8 cellular contexts compared by ENCODE assay signal in the genomic region with DNA sequence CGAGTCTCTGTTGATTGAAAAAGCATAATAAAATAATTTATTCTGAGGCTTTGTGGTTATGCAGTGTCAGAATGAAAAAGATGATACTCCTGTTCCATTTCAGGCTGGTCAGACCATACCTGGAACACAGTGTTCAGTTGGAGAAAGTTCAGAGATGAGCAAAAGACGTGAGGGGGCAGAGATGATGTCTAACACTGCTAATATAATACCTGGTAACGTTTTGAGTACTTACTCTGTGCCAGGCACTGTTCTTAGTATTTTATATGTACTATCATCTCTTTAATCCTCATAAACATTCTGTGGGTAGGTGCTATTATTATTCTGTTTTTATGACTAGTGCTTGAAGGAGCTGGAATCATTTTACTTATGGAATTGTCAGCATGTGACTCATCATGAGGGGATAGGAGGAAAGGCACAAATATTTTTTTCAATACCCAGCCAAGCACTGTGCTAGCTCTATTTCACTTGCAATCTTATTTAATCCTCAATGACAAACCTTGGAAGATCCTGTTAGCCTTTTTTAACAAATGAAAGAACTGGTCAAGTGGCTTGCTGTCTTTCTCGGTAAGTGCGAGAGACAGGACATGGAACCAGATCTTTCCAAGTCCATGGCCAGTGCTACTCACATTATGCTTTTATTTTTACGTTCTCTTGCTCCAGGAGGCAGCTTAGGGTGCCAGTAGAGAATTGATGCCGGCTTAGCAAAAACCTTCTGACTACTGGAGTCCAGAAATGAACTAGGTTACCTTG. TPM values are rescaled to one million over a fixed set of nuclear protein-coding genes. Genes with fewer than 3 reads are reported as not detected.
DNase-seq lines count a peak whose midpoint lies in the region; ATAC-seq and TF ChIP-seq lines count a peak whose summit lies in the region.

No MANE protein-coding gene starts in this region.

- in situ Hi-C loops in Panc1 (cut with HindIII; ENCODE audit: low pct_unique_long_range_greater_than_20kb, low sequenced_read_pairs): no loop called here

- H4K20me1 ChIP-seq in osteoblast (ENCODE audit: insufficient read depth, low read length) (peaks cover 22% of the 10 kb centered on the region), MM.1S (ENCODE audit: insufficient read depth, low read length) (no peaks in the 10 kb centered on the region)

- CTCF ChIA-PET in Panc1 (lab: Charles Lee): no interaction called here

- peaks cover 6% of the 10 kb centered on the region for H3K4me1 Mint-ChIP-seq in glutamatergic neuron (ENCODE audit: low read depth, unreplicated experiment)

- DNase-seq in stimulated activated CD4-positive, alpha-beta T cell treated with anti-CD3 and anti-CD28 coated beads, Interleukin-15, amount 100 ng/mL, for 48 hours (ENCODE audit: low read depth in 2 of 2): peak; percentile 29 to 34
- DNase-seq in stimulated activated CD4-positive, alpha-beta T cell treated with anti-CD3 and anti-CD28 coated beads, Interleukin-12 subunit alpha, Interleukin-12 subunit beta, amount 100 ng/mL, for 4 hours: no peak
- DNase-seq in Panc1 (ENCODE audit: low read depth, low spot score) (no peak), dorsolateral prefrontal cortex (no peak), osteoblast (ENCODE audit: insufficient read length, low spot score, missing footprints) (peak; percentile 77), right lobe of liver (no peak), glutamatergic neuron (no peak), MM.1S (no peak)

- H3K4me2 ChIP-seq in osteoblast (ENCODE audit: insufficient read depth, low read length) (peak overlapping the region; percentile 84), MM.1S (ENCODE audit: low read depth, low read length) (no peak overlapping the region)

- WGBS in right lobe of liver (ENCODE audit: insufficient coverage, low coverage, low lambda C conversion rate, missing lambda C conversion rate): 69% methylated on average over 6 of the region's 7 CpGs

- H3K27me3 Mint-ChIP-seq in glutamatergic neuron (ENCODE audit: unreplicated experiment): peaks cover 2% of the 10 kb centered on the region

- H3K4me1 ChIP-seq in Panc1 (ENCODE audit: control insufficient read depth, insufficient read depth, low read length) (peaks cover 49% of the 10 kb centered on the region), osteoblast (ENCODE audit: insufficient read depth, low read length) (peaks cover 52% of the 10 kb centered on the region), right lobe of liver (peaks cover 0 to 14% (median 0%) of the 10 kb centered on the region in 4 donors), MM.1S (ENCODE audit: low read length) (no peaks in the 10 kb centered on the region)

- H3K9me3 ChIP-seq in Panc1 (ENCODE audit: control insufficient read depth, insufficient read depth, low read depth, low read length) (no peaks in the 10 kb centered on the region), osteoblast (ENCODE audit: low read depth, low read length) (no peaks in the 10 kb centered on the region), right lobe of liver (no peaks in the 10 kb centered on the region), MM.1S (replicated peaks; ENCODE audit: insufficient read depth, low read length) (no peaks in the 10 kb centered on the region)

- H3K27ac ChIP-seq in Panc1 (ENCODE audit: low read length) (peak overlapping the region; percentile 83), dorsolateral prefrontal cortex (peak overlapping the region in 58 of 59 donors; percentile 11 to 85 (median 71)), osteoblast (ENCODE audit: low read depth, low read length) (peak overlapping the region; percentile 90), right lobe of liver (no peak overlapping the region), MM.1S (ENCODE audit: low read length) (no peak overlapping the region)

- intact Hi-C loops in Panc1 (cut with micrococcal nuclease; ENCODE audit: unreplicated experiment): no loop called here
- intact Hi-C loops in dorsolateral prefrontal cortex (cut with DNase I): no loop called here
- intact Hi-C loops in right lobe of liver (cut with DNase I): no loop called here

- H3K36me3 Mint-ChIP-seq in glutamatergic neuron (ENCODE audit: unreplicated experiment): no peaks in the 10 kb centered on the region

- no peak overlapping the region for H3K27ac Mint-ChIP-seq in glutamatergic neuron (ENCODE audit: unreplicated experiment)

- no peak overlapping the region for H3K9ac ChIP-seq in MM.1S (ENCODE audit: low read length)

- peaks cover 91% of the 10 kb centered on the region for H3K79me2 ChIP-seq in osteoblast (ENCODE audit: insufficient read depth, low read length)
- peaks cover 86% of the 10 kb centered on the region for H3K79me2 ChIP-seq in MM.1S (ENCODE audit: low read length)

- H3K36me3 ChIP-seq in Panc1 (ENCODE audit: control insufficient read depth, insufficient read depth, low read length): no peaks in the 10 kb centered on the region
- no peaks in the 10 kb centered on the region for H3K36me3 ChIP-seq in osteoblast (ENCODE audit: insufficient read depth, low read length)
- H3K36me3 ChIP-seq in right lobe of liver: no peaks in the 10 kb centered on the region
- no peaks in the 10 kb centered on the region for H3K36me3 ChIP-seq in MM.1S (replicated peaks; ENCODE audit: insufficient read depth, low read length)

- H3K27me3 ChIP-seq in Panc1 (ENCODE audit: control insufficient read depth, insufficient read depth, low read length): no peaks in the 10 kb centered on the region
- no peaks in the 10 kb centered on the region for H3K27me3 ChIP-seq in dorsolateral prefrontal cortex
- no peaks in the 10 kb centered on the region for H3K27me3 ChIP-seq in osteoblast (ENCODE audit: insufficient read depth, low read length)
- no peaks in the 10 kb centered on the region for H3K27me3 ChIP-seq in right lobe of liver
- H3K27me3 ChIP-seq in MM.1S (replicated peaks; ENCODE audit: insufficient read depth, low read length): no peaks in the 10 kb centered on the region

- no peaks in the 10 kb centered on the region for H3F3A ChIP-seq in MM.1S (ENCODE audit: insufficient read depth, low read length)

- no peak for TF ChIP-seq POLR2A in right lobe of liver (IDR thresholded peaks at IDR 0.05)

- no peak for TF ChIP-seq CTCF in Panc1 (IDR thresholded peaks at IDR 0.05)
- TF ChIP-seq CTCF in dorsolateral prefrontal cortex (IDR thresholded peaks at IDR 0.05 in 54 of 56, conservative IDR thresholded peaks at IDR 0.05 in 2 of 56; ENCODE audit: low read depth in 1 of 56, partially characterized antibody in 56 of 56): no peak
- TF ChIP-seq CTCF in osteoblast (IDR thresholded peaks at IDR 0.05; ENCODE audit: extremely low read depth, low read depth, low read length): no peak
- no peak for TF ChIP-seq CTCF in right lobe of liver (IDR thresholded peaks at IDR 0.05)
- TF ChIP-seq CTCF in glutamatergic neuron (IDR thresholded peaks at IDR 0.05; ENCODE audit: partially characterized antibody, unreplicated experiment): no peak
- TF ChIP-seq CTCF in MM.1S (IDR thresholded peaks at IDR 0.05; ENCODE audit: low read length): no peak

- no peak overlapping the region for H3K4me3 Mint-ChIP-seq in glutamatergic neuron (ENCODE audit: unreplicated experiment)

- H3K4me3 ChIP-seq in Panc1 (ENCODE audit: low read depth in 2 of 2, low read length in 2 of 2) (peak overlapping the region in 1 of 2 experiments; percentile 26; a peak in 2 of 4 replicates), dorsolateral prefrontal cortex (peak overlapping the region in 7 of 59 donors; percentile 1 to 14 (median 4)), osteoblast (ENCODE audit: insufficient read depth, low read length) (peak overlapping the region; percentile 53), right lobe of liver (no peak overlapping the region), MM.1S (ENCODE audit: low read length) (no peak overlapping the region)

- POLR2A ChIA-PET in Panc1 (lab: Charles Lee): no interaction called here

- BruUV-seq in Panc1 (replicated peaks; lab: Mats Ljungman, UMichigan): TSS peak; percentile 29

- no peak overlapping the region for H2AFZ ChIP-seq in osteoblast (ENCODE audit: low read length)
- H2AFZ ChIP-seq in MM.1S (ENCODE audit: low read length): no peak overlapping the region

- peak; percentile 86 for ATAC-seq in Panc1
- ATAC-seq in right lobe of liver: no peak

- no peaks in the 10 kb centered on the region for H3K9me2 ChIP-seq in MM.1S (replicated peaks; ENCODE audit: insufficient read depth, low read length)

- H3K9me3 Mint-ChIP-seq in glutamatergic neuron (ENCODE audit: unreplicated experiment): peaks cover 2% of the 10 kb centered on the region

RNA-seq across cellular contexts. Expression of a gene that starts 31.9 kb away (rescaled TPM):
- total RNA-seq in Panc1 (2021; ENCODE audit: unreplicated experiment): 228 TPM
- 144 TPM for polyA plus RNA-seq in Panc1 (2012; ENCODE audit: insufficient read length)
- 100 to 1,000 TPM in 44 of 120 experiments, 10 to 100 TPM in 76; 41.1 to 286 (median 89.8) TPM for total RNA-seq in dorsolateral prefrontal cortex
- 259 and 273 TPM in 2 replicates for total RNA-seq in osteoblast
- total RNA-seq in right lobe of liver: 10 to 100 TPM; 12.2 to 43.7 (median 26.3) TPM
- total RNA-seq in glutamatergic neuron (ENCODE audit: unreplicated experiment): 61.1 TPM

Comparison
In these comparisons a context has a peak if more than half of its experiments do, and no peak if none do; other contexts are left out.
1. DNase-seq: peak in stimulated activated CD4-positive, alpha-beta T cell treated with anti-CD3 and anti-CD28 coated beads, Interleukin-15, amount 100 ng/mL, for 48 hours (2 of 2) and osteoblast (single experiment); none in stimulated activated CD4-positive, alpha-beta T cell treated with anti-CD3 and anti-CD28 coated beads, Interleukin-12 subunit alpha, Interleukin-12 subunit beta, amount 100 ng/mL, for 4 hours (single experiment), Panc1 (single experiment), dorsolateral prefrontal cortex (0 of 10), right lobe of liver (0 of 3), glutamatergic neuron (single experiment) and MM.1S (single experiment).
2. H3K27ac ChIP-seq: peak in Panc1 (single experiment), dorsolateral prefrontal cortex (58 of 59) and osteoblast (single experiment); none in right lobe of liver (0 of 3) and MM.1S (single experiment).